ENCODE assay signal across 10 cellular contexts in the genomic region with DNA sequence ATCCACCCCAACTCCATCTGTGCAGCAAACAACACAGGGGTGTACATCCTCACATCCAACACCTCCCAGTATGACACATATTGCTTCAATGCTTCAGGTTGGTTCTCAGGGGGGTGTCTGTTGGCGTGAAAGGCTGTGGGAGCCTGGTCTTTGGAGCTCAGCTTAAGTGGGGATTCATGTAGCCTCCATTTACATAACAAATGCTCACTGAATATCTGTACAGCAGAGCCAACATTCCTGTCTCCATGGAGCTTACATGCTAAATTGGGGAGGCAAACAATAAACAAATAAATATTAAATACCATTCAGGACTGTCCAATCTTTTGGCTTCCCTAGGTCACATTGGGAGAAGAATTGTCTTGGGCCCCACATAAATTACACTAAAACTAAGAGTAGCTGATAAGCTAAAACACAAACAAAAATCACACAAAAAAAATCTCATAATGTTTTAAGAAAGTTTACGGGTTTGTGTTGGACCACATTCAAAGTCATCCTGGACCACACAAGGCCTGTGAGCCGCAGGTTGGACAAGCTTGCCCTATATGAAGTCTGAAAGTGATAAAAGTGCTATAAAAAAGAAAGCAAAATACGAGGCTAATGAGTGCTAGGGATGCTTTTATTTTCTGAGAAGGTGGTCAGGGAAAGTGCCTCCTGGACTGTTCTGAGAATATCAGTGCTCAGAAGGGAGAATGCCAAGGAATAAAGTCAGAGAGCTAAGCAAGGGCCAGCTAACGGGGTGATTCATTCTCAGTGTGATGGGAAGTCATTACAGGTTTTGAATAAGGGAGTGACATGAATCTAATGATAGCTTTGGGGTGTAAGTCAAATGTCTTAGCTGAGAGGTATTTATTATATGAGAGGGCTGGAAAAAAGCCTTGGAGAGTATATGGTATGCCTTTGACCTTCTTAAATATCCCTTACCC. TPM values are rescaled to one million over a fixed set of nuclear protein-coding genes. Genes with fewer than 3 reads are reported as not detected.
DNase-seq lines count a peak whose midpoint lies in the region; ATAC-seq and TF ChIP-seq lines count a peak whose summit lies in the region.
"Had no signal": no experiment of that assay in that cellular context is flagged by ENCODE, and none has a peak within 500 bp of the region (broad histone marks: within the 10 kb centered on the region; RNA-seq: fewer than 3 reads in every experiment).

No MANE protein-coding gene starts in this region.

- no peak overlapping the region for H2AFZ ChIP-seq in osteoblast (ENCODE audit: low read length)

- H3K36me3 ChIP-seq in osteoblast (ENCODE audit: insufficient read depth, low read length): peaks cover 79% of the 10 kb centered on the region

- TF ChIP-seq CTCF in CD4-positive, alpha-beta T cell (IDR thresholded peaks at IDR 0.05): no peak
- TF ChIP-seq CTCF in HFFc6 (IDR thresholded peaks at IDR 0.05) (no peak), brain (conservative IDR thresholded peaks at IDR 0.05) (no peak), osteoblast (IDR thresholded peaks at IDR 0.05; ENCODE audit: extremely low read depth, low read depth, low read length) (no peak)

- no peak for DNase-seq in CD4-positive, alpha-beta T cell
- DNase-seq in HFFc6: peak; percentile 66
- DNase-seq in osteoblast (ENCODE audit: insufficient read length, low spot score, missing footprints): peak; percentile 18
- DNase-seq in germinal center (ENCODE audit: low spot score): no peak
- DNase-seq in COLO829 (ENCODE audit: low spot score): no peak
- DNase-seq: NCI-H446 treated with DMSO at 0.1 percent for 48 hours, posterior cingulate gyrus had no signal

- H3K9me3 ChIP-seq in CD4-positive, alpha-beta T cell (ENCODE audit: control insufficient read depth, low read length): no peaks in the 10 kb centered on the region
- no peaks in the 10 kb centered on the region for H3K9me3 ChIP-seq in osteoblast (ENCODE audit: low read depth, low read length)

- H3K27ac ChIP-seq in CD4-positive, alpha-beta T cell (ENCODE audit: low read depth, low read length): peak overlapping the region; percentile 39
- peak overlapping the region; percentile 83 for H3K27ac ChIP-seq in osteoblast (ENCODE audit: low read depth, low read length)

- peaks cover 93% of the 10 kb centered on the region for H3K36me3 Mint-ChIP-seq in CD4-positive, alpha-beta T cell (ENCODE audit: low read depth)
- H3K36me3 Mint-ChIP-seq in HFFc6 (ENCODE audit: low read depth) (peaks cover 83% of the 10 kb centered on the region), brain (no peaks in the 10 kb centered on the region)

- H3K4me1 Mint-ChIP-seq in CD4-positive, alpha-beta T cell (ENCODE audit: low read depth): peaks cover 92% of the 10 kb centered on the region
- H3K4me1 Mint-ChIP-seq in HFFc6 (ENCODE audit: low read depth) (peaks cover 93% of the 10 kb centered on the region), brain (peaks cover 48% of the 10 kb centered on the region)

- H3K4me3 Mint-ChIP-seq in CD4-positive, alpha-beta T cell: peak overlapping the region; percentile 71
- H3K4me3 Mint-ChIP-seq in HFFc6 (peak overlapping the region; percentile 66), brain (peak overlapping the region in 1 of 5 experiments; percentile 13)

- no peaks in the 10 kb centered on the region for H3K27me3 Mint-ChIP-seq in CD4-positive, alpha-beta T cell
- H3K27me3 Mint-ChIP-seq in HFFc6 (ENCODE audit: insufficient read depth) (peaks cover 18% of the 10 kb centered on the region), brain (no peaks in the 10 kb centered on the region)

- CTCF ChIA-PET in CD4-positive, alpha-beta T cell (lab: Charles Lee): interaction anchor here (1.1 to 1.5 kb wide), 2 partner anchors 15 to 40 kb away, joined by 3 to 4 read pairs; no protein-coding TSS in a partner anchor

- no peak for ATAC-seq in CD4-positive, alpha-beta T cell (ENCODE audit: poor library complexity)
- ATAC-seq in GM19395 (IDR thresholded peaks at IDR 0.05; ENCODE audit: unreplicated experiment) (no peak), GM18519 (IDR thresholded peaks at IDR 0.05; ENCODE audit: low FRiP score, unreplicated experiment) (no peak)

- H4K20me1 ChIP-seq in osteoblast (ENCODE audit: insufficient read depth, low read length): peaks cover 10% of the 10 kb centered on the region

- no peaks in the 10 kb centered on the region for H3K9me3 Mint-ChIP-seq in CD4-positive, alpha-beta T cell
- H3K9me3 Mint-ChIP-seq in HFFc6 (no peaks in the 10 kb centered on the region), brain (no peaks in the 10 kb centered on the region)

- peak overlapping the region; percentile 14 for H3K4me3 ChIP-seq in osteoblast (ENCODE audit: insufficient read depth, low read length)

- peak overlapping the region; percentile 54 for H3K4me2 ChIP-seq in osteoblast (ENCODE audit: insufficient read depth, low read length)

- H3K4me1 ChIP-seq in osteoblast (ENCODE audit: insufficient read depth, low read length): peaks cover 60% of the 10 kb centered on the region

- peak overlapping the region; percentile 90 for H3K27ac Mint-ChIP-seq in CD4-positive, alpha-beta T cell
- H3K27ac Mint-ChIP-seq in HFFc6 (peak overlapping the region; percentile 89), brain (peak overlapping the region in 4 of 5 experiments; percentile 35 to 83 (median 66))

- H3K27me3 ChIP-seq in CD4-positive, alpha-beta T cell (ENCODE audit: control insufficient read depth, insufficient read depth, low read length): no peaks in the 10 kb centered on the region
- no peaks in the 10 kb centered on the region for H3K27me3 ChIP-seq in osteoblast (ENCODE audit: insufficient read depth, low read length)

- H3K79me2 ChIP-seq in osteoblast (ENCODE audit: insufficient read depth, low read length): peaks cover 86% of the 10 kb centered on the region

- intact Hi-C loops in CD4-positive, alpha-beta T cell (cut with DNase I, micrococcal nuclease): loop anchor here (5.0 to 10.0 kb wide), 2 partner anchors 183 to 256 kb away; no protein-coding TSS in a partner anchor

- POLR2A ChIA-PET in CD4-positive, alpha-beta T cell (lab: Charles Lee): interaction anchor here (0.7 to 11.3 kb wide), 8 partner anchors 13 to 183 kb away, joined by 3 to 355 read pairs (median 4); a partner anchor contains a TSS

RNA-seq across cellular contexts. Expression of a gene that starts 41.6 kb away (rescaled TPM):
- 1,000 to 10,000 TPM; 1,283 to 1,330 TPM for total RNA-seq in CD4-positive, alpha-beta T cell
- total RNA-seq in HFFc6 (2021; fragmentation: NEBNext Ultra II Directional; extraction: Animal tissue kit (Norgen Biotek cat#: 25700)): 1,000 to 10,000 TPM; 1,912 to 2,221 (median 2,175) TPM
- 23.5 TPM for polyA plus RNA-seq in brain (ENCODE audit: insufficient read depth, low read depth, low replicate concordance)
- 238 and 268 TPM in 2 replicates for total RNA-seq in osteoblast

Comparison
In these comparisons a context has a peak if more than half of its experiments do, and no peak if none do; other contexts are left out.
1. DNase-seq: peak in HFFc6 (single experiment) and osteoblast (single experiment); none in CD4-positive, alpha-beta T cell (0 of 10), germinal center (single experiment) and COLO829 (single experiment).
2. Peak in every context shown above with its lines, with median percentiles within 50 percentile points of each other: H3K27ac Mint-ChIP-seq.